ENCODE assay signal across 8 cellular contexts in genomic region chr3:111676177-111677021, GRCh38. TPM values are rescaled to one million over a fixed set of nuclear protein-coding genes. Genes with fewer than 3 reads are reported as not detected.
A peak's percentile ranks its signal among the peaks of the same experiment; 100 is the strongest.
DNase-seq lines count a peak whose midpoint lies in the region; ATAC-seq and TF ChIP-seq lines count a peak whose summit lies in the region.

No MANE protein-coding gene starts in this region.

- H3K9me3 ChIP-seq in upper lobe of left lung: no peaks in the 10 kb centered on the region

- no peaks in the 10 kb centered on the region for H3K36me3 ChIP-seq in upper lobe of left lung

- H3K9me3 Mint-ChIP-seq in central memory CD8-positive, alpha-beta T cell: no peaks in the 10 kb centered on the region
- H3K9me3 Mint-ChIP-seq in progenitor cell of endocrine pancreas (ENCODE audit: low read depth): no peaks in the 10 kb centered on the region

- WGBS in upper lobe of left lung, 2 donors: 55 to 56% methylated on average over 7 to 8 of the region's 8 CpGs

- H3K4me3 ChIP-seq in upper lobe of left lung: peak overlapping the region in 1 of 4 donors; percentile 8

- no peak overlapping the region for H3K27ac ChIP-seq in upper lobe of left lung

- H3K27ac Mint-ChIP-seq in central memory CD8-positive, alpha-beta T cell (ENCODE audit: low read depth): peak overlapping the region; percentile 94
- H3K27ac Mint-ChIP-seq in progenitor cell of endocrine pancreas: no peak overlapping the region

- peaks cover 3 to 25% (median 14%) of the 10 kb centered on the region in 4 donors for H3K4me1 ChIP-seq in upper lobe of left lung

- peak overlapping the region; percentile 86 for H3K4me3 Mint-ChIP-seq in central memory CD8-positive, alpha-beta T cell
- H3K4me3 Mint-ChIP-seq in progenitor cell of endocrine pancreas (ENCODE audit: low read depth): peak overlapping the region; percentile 83

- no peak for TF ChIP-seq EP300 in upper lobe of left lung (IDR thresholded peaks at IDR 0.05)

- DNase-seq in NCI-H2029 (lab: John Stamatoyannopoulos, UW) (peak; percentile 5), progenitor cell of endocrine pancreas (ENCODE audit: low spot score, unreplicated experiment) (no peak), NCI-H1694 (lab: John Stamatoyannopoulos, UW) (no peak), upper lobe of left lung (no peak)
- no peak for DNase-seq in central memory CD8-positive, alpha-beta T cell (ENCODE audit: low spot score in 2 of 2)

- TF ChIP-seq POLR2A in upper lobe of left lung (IDR thresholded peaks at IDR 0.05): no peak

- H3K27me3 ChIP-seq in upper lobe of left lung: no peaks in the 10 kb centered on the region

- H3K36me3 Mint-ChIP-seq in central memory CD8-positive, alpha-beta T cell (ENCODE audit: insufficient read depth): peaks cover 15% of the 10 kb centered on the region
- no peaks in the 10 kb centered on the region for H3K36me3 Mint-ChIP-seq in progenitor cell of endocrine pancreas (ENCODE audit: insufficient read depth)

- H3K27me3 Mint-ChIP-seq in central memory CD8-positive, alpha-beta T cell: no peaks in the 10 kb centered on the region
- peaks cover 15% of the 10 kb centered on the region for H3K27me3 Mint-ChIP-seq in progenitor cell of endocrine pancreas

- peaks cover 86% of the 10 kb centered on the region for H3K4me1 Mint-ChIP-seq in central memory CD8-positive, alpha-beta T cell
- H3K4me1 Mint-ChIP-seq in progenitor cell of endocrine pancreas (ENCODE audit: low read depth): peaks cover 25% of the 10 kb centered on the region

- ATAC-seq in GM19463 (IDR thresholded peaks at IDR 0.05; ENCODE audit: unreplicated experiment) (peak; percentile 21), HG03175 (IDR thresholded peaks at IDR 0.05; ENCODE audit: unreplicated experiment) (no peak), HG02763 (IDR thresholded peaks at IDR 0.05; ENCODE audit: unreplicated experiment) (no peak), upper lobe of left lung (ENCODE audit: low FRiP score in 2 of 2) (no peak)
- ATAC-seq in central memory CD8-positive, alpha-beta T cell (replicated peaks; ENCODE audit: extremely low read depth, poor library complexity, severe bottlenecking): no peak

- no peak for TF ChIP-seq CTCF in progenitor cell of endocrine pancreas (IDR thresholded peaks at IDR 0.05; ENCODE audit: unreplicated experiment)
- TF ChIP-seq CTCF in upper lobe of left lung (IDR thresholded peaks at IDR 0.05): no peak

RNA-seq across cellular contexts. Expression of gene PLCXD2, which starts 1.9 kb away (rescaled TPM):
- total RNA-seq in progenitor cell of endocrine pancreas (20.1 and 23.9 TPM in 2 replicates), upper lobe of left lung (10 to 100 TPM in 2 of 6 donors, 1 to 10 TPM in 4; 3.8 to 37.1 (median 7.2) TPM)
